ENCODE assay signal across 8 cellular contexts in the genomic region with DNA sequence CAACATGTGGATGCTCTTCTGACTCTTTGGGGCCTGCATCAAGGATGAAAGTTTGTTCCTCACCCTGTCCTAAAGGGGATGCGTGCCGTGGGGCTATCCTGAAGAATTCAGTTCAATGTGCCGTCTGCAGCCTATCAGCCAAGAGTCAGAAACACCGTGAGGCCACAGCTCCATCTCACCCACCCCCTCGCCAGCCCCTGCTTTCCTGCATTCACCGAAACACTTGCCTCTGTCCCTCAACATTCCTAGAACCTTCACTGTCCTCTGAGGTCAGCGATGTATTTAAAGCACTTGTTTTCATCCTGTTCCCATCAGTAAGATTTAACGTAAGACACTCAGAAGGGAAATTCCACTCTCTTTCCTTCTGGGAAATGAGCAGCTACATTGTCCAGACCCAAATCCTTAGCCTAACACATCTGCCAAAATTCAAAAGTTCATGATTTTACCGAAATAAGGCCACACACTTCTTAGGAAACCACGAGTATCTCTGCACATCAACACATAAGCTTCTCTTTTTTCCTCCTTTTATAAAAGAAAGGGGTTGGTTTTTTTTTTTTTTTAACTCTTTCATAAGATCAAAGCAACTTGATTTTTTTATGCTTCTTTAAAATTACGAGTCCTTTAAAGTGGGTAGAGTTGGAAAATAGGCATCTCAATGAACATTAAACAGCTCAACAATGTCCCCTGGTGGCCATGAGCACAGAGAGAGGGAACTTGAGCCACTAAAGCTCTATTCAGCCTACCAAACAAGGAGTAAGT.
A peak's percentile ranks its signal among the peaks of the same experiment; 100 is the strongest.
DNase-seq lines count a peak whose midpoint lies in the region; ATAC-seq and TF ChIP-seq lines count a peak whose summit lies in the region.

No MANE protein-coding gene starts in this region.

- peaks cover 3% of the 10 kb centered on the region for H3K36me3 Mint-ChIP-seq in activated naive CD8-positive, alpha-beta T cell

- H3K27me3 Mint-ChIP-seq in activated naive CD8-positive, alpha-beta T cell, result no peaks in the 10 kb centered on the region

- peak; percentile 78 to 90 (median 83) for ATAC-seq in heart left ventricle

- H3K4me1 ChIP-seq in heart left ventricle, result peaks cover 0 to 85% (median 13%) of the 10 kb centered on the region in 12 donors
- peaks cover 18% of the 10 kb centered on the region for H3K4me1 ChIP-seq in rectal smooth muscle tissue (ENCODE audit: control insufficient read depth, insufficient read depth, low read length)
- peaks cover 17% of the 10 kb centered on the region for H3K4me1 ChIP-seq in vagina

- TF ChIP-seq CTCF in heart left ventricle (IDR thresholded peaks at IDR 0.05) (peak; percentile 81 to 98 (median 91)), vagina (IDR thresholded peaks at IDR 0.05) (peak; percentile 91 to 97 (median 93))

- H3K27ac ChIP-seq in heart left ventricle, result peak overlapping the region in 11 of 12 donors; percentile 3 to 96 (median 72)
- peak overlapping the region; percentile 92 for H3K27ac ChIP-seq in rectal smooth muscle tissue (ENCODE audit: low read depth, low read length)
- H3K27ac ChIP-seq in vagina, result peak overlapping the region; percentile 64

- H3K4me3 ChIP-seq in heart left ventricle (peak overlapping the region in 4 of 12 donors; percentile 9 to 29 (median 15)), rectal smooth muscle tissue (ENCODE audit: low read length) (no peak overlapping the region), vagina (no peak overlapping the region)

- TF ChIP-seq POLR2A in heart left ventricle (IDR thresholded peaks at IDR 0.05) (no peak), vagina (IDR thresholded peaks at IDR 0.05) (no peak)

- no peaks in the 10 kb centered on the region for H3K9me3 Mint-ChIP-seq in activated naive CD8-positive, alpha-beta T cell (ENCODE audit: low read depth)

- no peaks in the 10 kb centered on the region for H3K27me3 ChIP-seq in heart left ventricle
- H3K27me3 ChIP-seq in rectal smooth muscle tissue (ENCODE audit: control insufficient read depth, insufficient read depth, low read length), result no peaks in the 10 kb centered on the region
- H3K27me3 ChIP-seq in vagina, result no peaks in the 10 kb centered on the region

- peak; percentile 98 for TF ChIP-seq RAD21 in Ishikawa (IDR thresholded peaks at IDR 0.05; ENCODE audit: low read depth)

- intact Hi-C loops in heart left ventricle (cut with DNase I), result loop anchor here (1.0 to 10.0 kb wide), 10 partner anchors 177 to 480 kb away; a partner anchor contains a TSS
- intact Hi-C loops in vagina (cut with DNase I), result loop anchor here (2.0 to 5.0 kb wide), 2 partner anchors 178 to 312 kb away; a partner anchor contains a TSS

- H3K9me3 ChIP-seq in heart left ventricle (no peaks in the 10 kb centered on the region), vagina (no peaks in the 10 kb centered on the region)

- TF ChIP-seq EP300 in Ishikawa (IDR thresholded peaks at IDR 0.05; ENCODE audit: borderline replicate concordance), result no peak

- no peak overlapping the region for H3K9ac ChIP-seq in rectal smooth muscle tissue (ENCODE audit: low read length)

- DNase-seq in NCI-H2107 treated with DMSO at 0.1 percent for 48 hours (lab: John Stamatoyannopoulos, UW; ENCODE audit: unreplicated experiment) (peak; percentile 8), NCI-H2107 (lab: John Stamatoyannopoulos, UW) (no peak), SKM-1 (lab: John Stamatoyannopoulos, UW; ENCODE audit: unreplicated experiment) (peak; percentile 1), heart left ventricle (peak in 4 of 5 donors; percentile 57 to 68 (median 62)), vagina (ENCODE audit: extremely low spot score in 2 of 2) (no peak)

- H3K4me3 Mint-ChIP-seq in activated naive CD8-positive, alpha-beta T cell, result peak overlapping the region; percentile 18

- H3K27ac Mint-ChIP-seq in activated naive CD8-positive, alpha-beta T cell, result peak overlapping the region; percentile 76

- WGBS in heart left ventricle, 4 donors, result 27 to 39% (median 32%) methylated on average over 11 of the region's 11 CpGs

- H3K36me3 ChIP-seq in heart left ventricle (peaks cover 0 to under 1% (median 0%) of the 10 kb centered on the region in 9 donors), rectal smooth muscle tissue (ENCODE audit: control insufficient read depth, insufficient read depth, low read length) (no peaks in the 10 kb centered on the region), vagina (no peaks in the 10 kb centered on the region)

- peaks cover 27% of the 10 kb centered on the region for H3K4me1 Mint-ChIP-seq in activated naive CD8-positive, alpha-beta T cell (ENCODE audit: low read depth)

TF ChIP-seq in Ishikawa, 13 proteins besides CTCF, POLR2A, EP300 and RAD21:
- TF ChIP-seq NFIC (IDR thresholded peaks at IDR 0.05), result no peak
- TF ChIP-seq FOXM1 (IDR thresholded peaks at IDR 0.05; ENCODE audit: borderline replicate concordance, low read depth), result no peak
- TF ChIP-seq, protein P1, sequence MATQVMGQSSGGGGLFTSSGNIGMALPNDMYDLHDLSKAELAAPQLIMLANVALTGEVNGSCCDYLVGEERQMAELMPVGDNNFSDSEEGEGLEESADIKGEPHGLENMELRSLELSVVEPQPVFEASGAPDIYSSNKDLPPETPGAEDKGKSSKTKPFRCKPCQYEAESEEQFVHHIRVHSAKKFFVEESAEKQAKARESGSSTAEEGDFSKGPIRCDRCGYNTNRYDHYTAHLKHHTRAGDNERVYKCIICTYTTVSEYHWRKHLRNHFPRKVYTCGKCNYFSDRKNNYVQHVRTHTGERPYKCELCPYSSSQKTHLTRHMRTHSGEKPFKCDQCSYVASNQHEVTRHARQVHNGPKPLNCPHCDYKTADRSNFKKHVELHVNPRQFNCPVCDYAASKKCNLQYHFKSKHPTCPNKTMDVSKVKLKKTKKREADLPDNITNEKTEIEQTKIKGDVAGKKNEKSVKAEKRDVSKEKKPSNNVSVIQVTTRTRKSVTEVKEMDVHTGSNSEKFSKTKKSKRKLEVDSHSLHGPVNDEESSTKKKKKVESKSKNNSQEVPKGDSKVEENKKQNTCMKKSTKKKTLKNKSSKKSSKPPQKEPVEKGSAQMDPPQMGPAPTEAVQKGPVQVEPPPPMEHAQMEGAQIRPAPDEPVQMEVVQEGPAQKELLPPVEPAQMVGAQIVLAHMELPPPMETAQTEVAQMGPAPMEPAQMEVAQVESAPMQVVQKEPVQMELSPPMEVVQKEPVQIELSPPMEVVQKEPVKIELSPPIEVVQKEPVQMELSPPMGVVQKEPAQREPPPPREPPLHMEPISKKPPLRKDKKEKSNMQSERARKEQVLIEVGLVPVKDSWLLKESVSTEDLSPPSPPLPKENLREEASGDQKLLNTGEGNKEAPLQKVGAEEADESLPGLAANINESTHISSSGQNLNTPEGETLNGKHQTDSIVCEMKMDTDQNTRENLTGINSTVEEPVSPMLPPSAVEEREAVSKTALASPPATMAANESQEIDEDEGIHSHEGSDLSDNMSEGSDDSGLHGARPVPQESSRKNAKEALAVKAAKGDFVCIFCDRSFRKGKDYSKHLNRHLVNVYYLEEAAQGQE (IDR thresholded peaks at IDR 0.05; ENCODE audit: low read depth), result no peak
- TF ChIP-seq TAF1 (IDR thresholded peaks at IDR 0.05; ENCODE audit: low read depth), result no peak
- TF ChIP-seq TCF12 (IDR thresholded peaks at IDR 0.05; ENCODE audit: low read depth), result no peak
- TF ChIP-seq ZBTB7A (IDR thresholded peaks at IDR 0.05; ENCODE audit: low read depth), result no peak
- no peak for TF ChIP-seq TEAD4 (IDR thresholded peaks at IDR 0.05)
- TF ChIP-seq, protein P2, sequence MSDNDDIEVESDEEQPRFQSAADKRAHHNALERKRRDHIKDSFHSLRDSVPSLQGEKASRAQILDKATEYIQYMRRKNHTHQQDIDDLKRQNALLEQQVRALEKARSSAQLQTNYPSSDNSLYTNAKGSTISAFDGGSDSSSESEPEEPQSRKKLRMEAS (IDR thresholded peaks at IDR 0.05), result no peak
- TF ChIP-seq EGR1 (IDR thresholded peaks at IDR 0.05), result no peak
- TF ChIP-seq, protein P3, sequence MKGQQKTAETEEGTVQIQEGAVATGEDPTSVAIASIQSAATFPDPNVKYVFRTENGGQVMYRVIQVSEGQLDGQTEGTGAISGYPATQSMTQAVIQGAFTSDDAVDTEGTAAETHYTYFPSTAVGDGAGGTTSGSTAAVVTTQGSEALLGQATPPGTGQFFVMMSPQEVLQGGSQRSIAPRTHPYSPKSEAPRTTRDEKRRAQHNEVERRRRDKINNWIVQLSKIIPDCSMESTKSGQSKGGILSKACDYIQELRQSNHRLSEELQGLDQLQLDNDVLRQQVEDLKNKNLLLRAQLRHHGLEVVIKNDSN (IDR thresholded peaks at IDR 0.05), result no peak
- TF ChIP-seq CREB1 (IDR thresholded peaks at IDR 0.05; ENCODE audit: low read depth), result no peak
- TF ChIP-seq YY1 (IDR thresholded peaks at IDR 0.05; ENCODE audit: low read depth), result no peak
- TF ChIP-seq CEBPB (IDR thresholded peaks at IDR 0.05), result no peak

Comparison
In these comparisons a context has a peak if more than half of its experiments do, and no peak if none do; other contexts are left out.
1. DNase-seq: peak in NCI-H2107 treated with DMSO at 0.1 percent for 48 hours (single experiment), SKM-1 (single experiment) and heart left ventricle (4 of 5); none in NCI-H2107 (single experiment) and vagina (0 of 2).
2. Peak in every context shown above with its lines, with median percentiles within 50 percentile points of each other: H3K27ac ChIP-seq.